Comparison of ENCODE assay signal across 12 cellular contexts in genomic region chr1:3306583-3307285, GRCh38.
DNase-seq lines count a peak whose midpoint lies in the region; ATAC-seq, FAIRE-seq and TF ChIP-seq lines count a peak whose summit lies in the region.
"Had no signal": no experiment of that assay in that cellular context is flagged by ENCODE, and none has a peak within 500 bp of the region (broad histone marks: within the 10 kb centered on the region; RNA-seq: fewer than 3 reads in every experiment).

No MANE protein-coding gene starts in this region.

- H3K27me3 ChIP-seq in BLaER1 = peaks cover 3% of the 10 kb centered on the region
- peaks cover 8% of the 10 kb centered on the region; the same call in 1 of the 2 replicates for H3K27me3 ChIP-seq in IMR-90 (ENCODE audit: control insufficient read depth, insufficient read depth, low read length)
- no peaks in the 10 kb centered on the region for H3K27me3 ChIP-seq in bronchial epithelial cell (ENCODE audit: control insufficient read depth, insufficient read depth, low read length)
- no peaks in the 10 kb centered on the region for H3K27me3 ChIP-seq in osteoblast (ENCODE audit: insufficient read depth, low read length)
- peaks cover 0 to 7% (median 0%) of the 10 kb centered on the region in 3 donors for H3K27me3 ChIP-seq in stomach

- TF ChIP-seq CTCF in IMR-90 (conservative IDR thresholded peaks at IDR 0.05; ENCODE audit: low read depth, low read length) (no peak), bronchial epithelial cell (IDR thresholded peaks at IDR 0.05; ENCODE audit: insufficient read depth, low read length, severe bottlenecking) (no peak), osteoblast (IDR thresholded peaks at IDR 0.05; ENCODE audit: extremely low read depth, low read depth, low read length) (no peak), stomach (IDR thresholded peaks at IDR 0.05) (no peak), nephron progenitor cell (IDR thresholded peaks at IDR 0.05) (no peak)

- H3K23ac ChIP-seq in IMR-90 (ENCODE audit: low read depth, low read length) = no peak overlapping the region

- POLR2A ChIA-PET in IMR-90 (lab: Charles Lee; ENCODE audit: unreplicated experiment) = no interaction called here

- no peaks in the 10 kb centered on the region for H3K79me2 ChIP-seq in osteoblast (ENCODE audit: insufficient read depth, low read length)

- WGBS in IMR-90 (ENCODE audit: extremely low coverage in 2 of 2, insufficient read length in 1 of 2), 2 experiments = 40% methylated on average over 2 of the region's 10 CpGs; no CpG with 5 or more reads in 1 of the 2 experiments
- 66 to 79% (median 77%) methylated on average over 10 of the region's 10 CpGs for WGBS in stomach, 5 donors

- peak overlapping the region; percentile 63 for H3K4me2 ChIP-seq in BLaER1
- H3K4me2 ChIP-seq in IMR-90 (ENCODE audit: low read depth, low read length) = 0 out of 2 replicates have a peak overlapping the region, but pooled peaks have one; percentile 0
- H3K4me2 ChIP-seq in osteoblast (ENCODE audit: insufficient read depth, low read length) = peak overlapping the region; percentile 69

- H3K9me3 ChIP-seq in BLaER1 = no peaks in the 10 kb centered on the region
- H3K9me3 ChIP-seq in IMR-90 (ENCODE audit: control insufficient read depth, insufficient read depth, low read length) = peaks cover 4% of the 10 kb centered on the region
- H3K9me3 ChIP-seq in osteoblast (ENCODE audit: low read depth, low read length) = no peaks in the 10 kb centered on the region
- peaks cover 0 to 8% (median 0%) of the 10 kb centered on the region in 4 donors for H3K9me3 ChIP-seq in stomach

- BruUV-seq in IMR-90 (replicated peaks; lab: Mats Ljungman, UMichigan) = no TSS peak

- H2BK20ac ChIP-seq in IMR-90 (ENCODE audit: low read depth, low read length) = 0 out of 2 replicates have a peak overlapping the region, but pooled peaks have one; percentile 9

- H3K9ac ChIP-seq in BLaER1 (no peak overlapping the region), IMR-90 (ENCODE audit: low read depth, low read length) (no peak overlapping the region)

- H3K9me3 Mint-ChIP-seq in nephron progenitor cell = no peaks in the 10 kb centered on the region
- H3K9me3 Mint-ChIP-seq: activated CD4-positive, alpha-beta T cell treated with anti-CD3 and anti-CD28 coated beads, Interleukin-2, amount 10 ng/mL, durations not matched to agents 24 days and 14 days; T-cell had no signal

- DNase-seq in IMR-90 = peak; percentile 72
- peak; percentile 6 for DNase-seq in bronchial epithelial cell (ENCODE audit: low read depth)
- DNase-seq in osteoblast (ENCODE audit: insufficient read length, low spot score, missing footprints) = peak; percentile 90
- DNase-seq in stomach = no peak
- no peak for DNase-seq in T-helper 2 cell
- no peak for DNase-seq in nephron progenitor cell
- DNase-seq: activated CD4-positive, alpha-beta T cell treated with anti-CD3 and anti-CD28 coated beads, Interleukin-2, amount 10 ng/mL, durations not matched to agents 24 days and 14 days; activated effector memory CD4-positive, alpha-beta T cell treated with Interleukin-2 at 50 U/mL for 16 hours; NCI-H2029; T-cell had no signal

- H3K27ac Mint-ChIP-seq in nephron progenitor cell = no peak overlapping the region
- H3K27ac Mint-ChIP-seq: activated CD4-positive, alpha-beta T cell treated with anti-CD3 and anti-CD28 coated beads, Interleukin-2, amount 10 ng/mL, durations not matched to agents 24 days and 14 days; T-cell had no signal

- peaks cover 10% of the 10 kb centered on the region; the same call in 1 of the 2 replicates for H3K9me1 ChIP-seq in IMR-90 (ENCODE audit: insufficient read depth, low read length)

- in situ Hi-C loops in IMR-90 (cut with MboI; ENCODE audit: low sequenced_read_pairs) = loop anchor here (25.0 kb wide), 1 partner anchor 894 kb away; the partner anchor contains the start of gene PEX10

- H3K4me3 Mint-ChIP-seq in nephron progenitor cell = no peak overlapping the region
- H3K4me3 Mint-ChIP-seq: activated CD4-positive, alpha-beta T cell treated with anti-CD3 and anti-CD28 coated beads, Interleukin-2, amount 10 ng/mL, durations not matched to agents 24 days and 14 days; T-cell had no signal

- H3K4me1 Mint-ChIP-seq in nephron progenitor cell = peaks cover 42% of the 10 kb centered on the region
- H3K4me1 Mint-ChIP-seq: activated CD4-positive, alpha-beta T cell treated with anti-CD3 and anti-CD28 coated beads, Interleukin-2, amount 10 ng/mL, durations not matched to agents 24 days and 14 days; T-cell had no signal

- H3K4me3 ChIP-seq in BLaER1 (no peak overlapping the region), IMR-90 (ENCODE audit: insufficient read depth, low read depth, low read length) (no peak overlapping the region), bronchial epithelial cell (ENCODE audit: low read depth, low read length) (no peak overlapping the region), osteoblast (ENCODE audit: insufficient read depth, low read length) (peak overlapping the region; percentile 27), stomach (no peak overlapping the region)

- peak overlapping the region in 1 of 2 experiments; percentile 27; a peak in 1 of 4 replicates for H4K8ac ChIP-seq in IMR-90 (ENCODE audit: low read depth in 2 of 2, low read length in 2 of 2)

- no peak overlapping the region for H4K5ac ChIP-seq in IMR-90 (ENCODE audit: low read depth, low read length)

- no peaks in the 10 kb centered on the region for H3K79me1 ChIP-seq in IMR-90 (ENCODE audit: low read depth in 1 of 2, low read length in 2 of 2)

- peak overlapping the region; percentile 19 for H3K4ac ChIP-seq in IMR-90 (ENCODE audit: low read depth, low read length)

- peaks cover 45% of the 10 kb centered on the region for H3K27me3 Mint-ChIP-seq in nephron progenitor cell (ENCODE audit: low read depth, poor library complexity)
- H3K27me3 Mint-ChIP-seq: activated CD4-positive, alpha-beta T cell treated with anti-CD3 and anti-CD28 coated beads, Interleukin-2, amount 10 ng/mL, durations not matched to agents 24 days and 14 days had no signal

- no peak for FAIRE-seq in bronchial epithelial cell (lab: Jason Lieb, UNC)

- H3K36me3 Mint-ChIP-seq in nephron progenitor cell (ENCODE audit: low read depth) = no peaks in the 10 kb centered on the region
- H3K36me3 Mint-ChIP-seq: T-cell had no signal

- H2BK120ac ChIP-seq in IMR-90 (ENCODE audit: low read depth, low read length) = peak overlapping the region; percentile 41

- H2AFZ ChIP-seq in IMR-90 (replicated peaks; ENCODE audit: low read length, poor library complexity) (peak overlapping the region; percentile 53), osteoblast (ENCODE audit: low read length) (no peak overlapping the region)

- no peak overlapping the region for H3K56ac ChIP-seq in IMR-90 (ENCODE audit: extremely low read depth, insufficient read depth, low read length)

- TF ChIP-seq EP300 in stomach (IDR thresholded peaks at IDR 0.05) = no peak

- intact Hi-C loops in IMR-90 (cut with micrococcal nuclease) = no loop called here
- intact Hi-C loops in stomach (cut with DNase I; ENCODE audit: low total_unique reads) = no loop called here

- no peak overlapping the region for H3K27ac ChIP-seq in BLaER1
- no peak overlapping the region for H3K27ac ChIP-seq in IMR-90 (ENCODE audit: insufficient read depth, low read length)
- H3K27ac ChIP-seq in osteoblast (ENCODE audit: low read depth, low read length) = peak overlapping the region; percentile 80
- no peak overlapping the region for H3K27ac ChIP-seq in stomach

- CTCF ChIA-PET in IMR-90 (lab: Yijun Ruan, JAX) = no interaction called here

- H3K36me3 ChIP-seq in BLaER1 (no peaks in the 10 kb centered on the region), IMR-90 (ENCODE audit: control insufficient read depth, insufficient read depth, low read length) (no peaks in the 10 kb centered on the region), bronchial epithelial cell (ENCODE audit: control insufficient read depth, insufficient read depth, low read length) (no peaks in the 10 kb centered on the region), osteoblast (ENCODE audit: insufficient read depth, low read length) (no peaks in the 10 kb centered on the region), stomach (no peaks in the 10 kb centered on the region)

- peak overlapping the region; percentile 35; the same call in 1 of the 2 replicates for H2AK5ac ChIP-seq in IMR-90 (ENCODE audit: low read depth, low read length)

- no peaks in the 10 kb centered on the region; the same call in 1 of the 2 replicates for H4K20me1 ChIP-seq in BLaER1
- H4K20me1 ChIP-seq in IMR-90 (ENCODE audit: insufficient read depth, low read length) = no peaks in the 10 kb centered on the region
- no peaks in the 10 kb centered on the region for H4K20me1 ChIP-seq in osteoblast (ENCODE audit: insufficient read depth, low read length)

- no peak for TF ChIP-seq RAD21 in IMR-90 (IDR thresholded peaks at IDR 0.05; ENCODE audit: low read length)

- no peak overlapping the region; the same call in 1 of the 2 replicates for H3K14ac ChIP-seq in IMR-90 (replicated peaks; ENCODE audit: low read depth, low read length)

- no peak overlapping the region for H2AK9ac ChIP-seq in IMR-90 (replicated peaks; ENCODE audit: low read depth, low read length, poor library complexity)

- no peak for TF ChIP-seq POLR2A in IMR-90 (IDR thresholded peaks at IDR 0.05; ENCODE audit: low read depth, low read length)
- TF ChIP-seq POLR2A in stomach (IDR thresholded peaks at IDR 0.05) = no peak

- ATAC-seq in IMR-90 (ENCODE audit: low read depth) (peak; percentile 54), GM21390 (IDR thresholded peaks at IDR 0.05; ENCODE audit: unreplicated experiment) (no peak)
- ATAC-seq: T-cell had no signal

- no peak overlapping the region for H2BK15ac ChIP-seq in IMR-90 (ENCODE audit: low read depth, low read length)

- dilution Hi-C loops in IMR-90 (cut with HindIII; ENCODE audit: low sequenced_read_pairs, unreplicated experiment) = no loop called here

- H3K4me1 ChIP-seq in BLaER1 (peaks cover 14% of the 10 kb centered on the region), IMR-90 (ENCODE audit: control insufficient read depth, insufficient read depth, low read length) (peaks cover 6% of the 10 kb centered on the region), osteoblast (ENCODE audit: insufficient read depth, low read length) (peaks cover 26% of the 10 kb centered on the region), stomach (no peaks in the 10 kb centered on the region)

- H2BK5ac ChIP-seq in IMR-90 (ENCODE audit: low read depth, low read length, poor library complexity, severe bottlenecking) = peak overlapping the region; percentile 30

- H3K18ac ChIP-seq in IMR-90 (ENCODE audit: low read depth, low read length) = peak overlapping the region; percentile 32

- H4K91ac ChIP-seq in IMR-90 (ENCODE audit: insufficient read depth, low read depth, low read length) = no peak overlapping the region

TF ChIP-seq in IMR-90, 13 proteins besides CTCF, POLR2A, EP300 and RAD21 (continues in another document):
- peak; percentile 97 for TF ChIP-seq CEBPB (IDR thresholded peaks at IDR 0.05; ENCODE audit: low read depth, low read length)
- TF ChIP-seq MXI1 (IDR thresholded peaks at IDR 0.05; ENCODE audit: borderline replicate concordance, low read depth, low read length) = no peak
- TF ChIP-seq RCOR1 (IDR thresholded peaks at IDR 0.05; ENCODE audit: insufficient replicate concordance, low read length) = no peak
- peak; percentile 46; the same call in 1 of the 2 replicates for TF ChIP-seq FOS (IDR thresholded peaks at IDR 0.05; ENCODE audit: low read depth, low read length)
- no peak for TF ChIP-seq BHLHE40 (IDR thresholded peaks at IDR 0.05; ENCODE audit: low read depth, low read length)
- no peak for TF ChIP-seq NFE2L2 (IDR thresholded peaks at IDR 0.05; ENCODE audit: low read depth, low read length)

Comparison
In these comparisons a context has a peak if more than half of its experiments do, and no peak if none do; other contexts are left out.
1. H3K4me2 ChIP-seq: peak in every context shown above with its lines; median percentile 69 in osteoblast; 63 in BLaER1; 0 in IMR-90.
2. DNase-seq: peak in IMR-90 (single experiment), bronchial epithelial cell (single experiment) and osteoblast (single experiment); none in stomach (single experiment), T-helper 2 cell (0 of 5) and nephron progenitor cell (single experiment).